In genomic region chr6:85640806-85641205, GRCh38 we compare ENCODE assay signal across 8 cellular contexts. TPM values are rescaled to one million over a fixed set of nuclear protein-coding genes. Genes with fewer than 3 reads are reported as not detected.
DNase-seq lines count a peak whose midpoint lies in the region; ATAC-seq and TF ChIP-seq lines count a peak whose summit lies in the region.

No MANE protein-coding gene starts in this region.

- peaks cover 39% of the 10 kb centered on the region for H3K4me1 Mint-ChIP-seq in memory B cell

- H3K27me3 ChIP-seq in left ventricle myocardium inferior (ENCODE audit: low read depth) = no peaks in the 10 kb centered on the region
- no peaks in the 10 kb centered on the region for H3K27me3 ChIP-seq in aorta (ENCODE audit: control insufficient read depth in 1 of 2, insufficient read depth in 2 of 2, low read length in 1 of 2)

- no peaks in the 10 kb centered on the region for H3K9me3 ChIP-seq in left ventricle myocardium inferior (replicated peaks)
- H3K9me3 ChIP-seq in aorta (ENCODE audit: control insufficient read depth, low read length) = no peaks in the 10 kb centered on the region

- TF ChIP-seq CTCF in left ventricle myocardium inferior (IDR thresholded peaks at IDR 0.05; ENCODE audit: borderline replicate concordance) (no peak), astrocyte of the spinal cord (IDR thresholded peaks at IDR 0.05; ENCODE audit: low read depth, low read length) (no peak)

- ATAC-seq in memory B cell (ENCODE audit: low read depth) (no peak), aorta (ENCODE audit: low FRiP score) (no peak), GM18858 (IDR thresholded peaks at IDR 0.05; ENCODE audit: unreplicated experiment) (no peak)

- H3K4me1 ChIP-seq in left ventricle myocardium inferior (peaks cover 74% of the 10 kb centered on the region), aorta (ENCODE audit: control insufficient read depth in 1 of 2, insufficient read depth in 2 of 2, low read length in 2 of 2) (no peaks in the 10 kb centered on the region)

- H3K4me3 Mint-ChIP-seq in memory B cell = peak overlapping the region; percentile 91

- H3K27ac Mint-ChIP-seq in memory B cell = peak overlapping the region; percentile 26

- H3K36me3 ChIP-seq in left ventricle myocardium inferior (peaks cover 47% of the 10 kb centered on the region), aorta (ENCODE audit: control insufficient read depth in 1 of 2, insufficient read depth in 2 of 2, low read length in 1 of 2) (no peaks in the 10 kb centered on the region)

- H3K36me3 Mint-ChIP-seq in memory B cell = peaks cover 27% of the 10 kb centered on the region

- WGBS in aorta, 2 donors = 11 to 15% methylated on average over 3 of the region's 3 CpGs

- H3K27ac ChIP-seq in left ventricle myocardium inferior (replicated peaks) (no peak overlapping the region), aorta (ENCODE audit: low read depth in 1 of 2, low read length in 2 of 2) (no peak overlapping the region)

- no peak for DNase-seq in left ventricle myocardium inferior
- no peak for DNase-seq in cardiac septum (ENCODE audit: low spot score)
- DNase-seq in astrocyte of the spinal cord (ENCODE audit: low read depth, low spot score) = peak; percentile 13
- DNase-seq in memory B cell (ENCODE audit: low spot score in 2 of 2) = no peak
- no peak for DNase-seq in aorta
- DNase-seq in NCI-H510A (lab: John Stamatoyannopoulos, UW) = no peak
- DNase-seq in NCI-H2227 treated with DMSO at 0.1 percent for 48 hours (lab: John Stamatoyannopoulos, UW) = no peak

- intact Hi-C loops in left ventricle myocardium inferior (cut with micrococcal nuclease) (no loop called here), cardiac septum (cut with DNase I) (no loop called here), aorta (cut with DNase I) (loop anchor here in 1 of 2 donors (5.0 kb wide), 1 partner anchor 49 kb away; the partner anchor contains the start of gene SNX14)

- H3K9me3 Mint-ChIP-seq in memory B cell = no peaks in the 10 kb centered on the region

- no peaks in the 10 kb centered on the region for H3K27me3 Mint-ChIP-seq in memory B cell

- peak overlapping the region; percentile 99 for H3K4me3 ChIP-seq in left ventricle myocardium inferior
- peak overlapping the region; percentile 71 for H3K4me3 ChIP-seq in astrocyte of the spinal cord (ENCODE audit: low read depth, low read length)
- H3K4me3 ChIP-seq in aorta (ENCODE audit: low read length in 2 of 2) = peak overlapping the region; percentile 22 to 76

- in situ Hi-C loops in astrocyte of the spinal cord (cut with HindIII; ENCODE audit: low sequenced_read_pairs) = no loop called here

RNA-seq across cellular contexts. Expression of gene SYNCRIP, which starts 1.9 kb away (rescaled TPM):
- total RNA-seq in left ventricle myocardium inferior (61.2 TPM), cardiac septum (73.1 TPM), aorta (100 to 1,000 TPM in 1 of 2 donors, 10 to 100 TPM in 1; 96.4 to 119 TPM)
- polyA plus RNA-seq in aorta = 10 to 100 TPM; 35.2 to 54.0 TPM

RNA-seq across cellular contexts. Expression of gene SNX14, which starts 47.1 kb away (rescaled TPM):
- total RNA-seq in left ventricle myocardium inferior (33.7 TPM), cardiac septum (43.0 TPM), aorta (10 to 100 TPM; 82.3 to 85.1 TPM)
- 10 to 100 TPM; 10.9 to 81.4 TPM for polyA plus RNA-seq in aorta

Comparison
In these comparisons a context has a peak if more than half of its experiments do, and no peak if none do; other contexts are left out.
1. H3K4me3 ChIP-seq: peak in every context shown above with its lines; median percentile 99 in left ventricle myocardium inferior; 71 in astrocyte of the spinal cord; 49 in aorta.